8 cellular contexts compared by ENCODE assay signal in the genomic region with DNA sequence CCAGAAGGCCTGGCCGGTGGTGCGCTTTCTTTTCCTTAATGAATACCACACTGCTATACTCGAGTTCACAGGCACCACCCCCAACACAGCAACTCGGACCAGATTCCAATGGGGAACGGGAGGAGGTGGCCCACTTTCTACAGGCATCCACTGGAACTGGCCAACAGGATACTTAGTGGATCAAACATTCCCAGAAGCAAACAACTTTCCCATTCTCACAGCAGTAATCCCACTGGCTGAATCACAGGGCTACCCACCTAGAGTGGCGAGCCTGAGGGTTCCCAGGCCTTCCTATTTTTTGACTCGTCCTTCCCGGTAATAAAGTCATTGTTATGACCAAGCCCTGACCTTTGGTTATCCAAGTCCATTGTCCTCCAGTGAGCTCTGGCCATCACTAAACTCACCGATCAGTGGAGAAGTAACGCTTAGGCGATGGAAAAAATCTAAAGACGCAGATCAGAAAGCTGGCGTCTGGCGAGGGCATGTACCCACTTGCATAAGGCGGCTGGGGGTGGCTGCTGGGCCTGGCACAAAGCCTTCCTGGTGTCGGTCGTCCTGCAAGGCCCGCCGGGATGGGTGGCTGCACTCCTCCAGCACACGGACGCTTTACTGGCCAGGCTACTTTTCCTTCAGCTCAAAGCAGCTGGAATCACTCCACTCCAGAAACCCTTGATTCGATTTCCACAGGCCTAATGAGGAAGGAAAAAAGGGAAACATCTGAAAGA. TPM values are rescaled to one million over a fixed set of nuclear protein-coding genes. Genes with fewer than 3 reads are reported as not detected.
DNase-seq lines count a peak whose midpoint lies in the region; ATAC-seq and TF ChIP-seq lines count a peak whose summit lies in the region.

No MANE protein-coding gene starts in this region.

- H3K36me3 ChIP-seq in Peyer's patch = peaks cover 0 to 21% (median 0%) of the 10 kb centered on the region in 3 donors
- no peaks in the 10 kb centered on the region for H3K36me3 ChIP-seq in naive thymus-derived CD4-positive, alpha-beta T cell (ENCODE audit: control insufficient read depth in 2 of 3, insufficient read depth in 3 of 3, low read length in 3 of 3)

- H3K9me3 Mint-ChIP-seq in CD4-positive, alpha-beta T cell = no peaks in the 10 kb centered on the region
- H3K9me3 Mint-ChIP-seq in naive thymus-derived CD4-positive, alpha-beta T cell = peaks cover 0 to 1% (median 0%) of the 10 kb centered on the region in 11 donors

- peak overlapping the region; percentile 16 for H3K27ac Mint-ChIP-seq in CD4-positive, alpha-beta T cell
- H3K27ac Mint-ChIP-seq in naive thymus-derived CD4-positive, alpha-beta T cell = peak overlapping the region; percentile 33 to 94 (median 82)

- no peak for ATAC-seq in CD4-positive, alpha-beta T cell (ENCODE audit: poor library complexity)
- ATAC-seq in naive thymus-derived CD4-positive, alpha-beta T cell = no peak
- ATAC-seq in HG03432 (IDR thresholded peaks at IDR 0.05; ENCODE audit: unreplicated experiment) = no peak
- ATAC-seq in GM21786 (IDR thresholded peaks at IDR 0.05; ENCODE audit: unreplicated experiment) = no peak

- peak overlapping the region; percentile 94 for H3K4me3 Mint-ChIP-seq in CD4-positive, alpha-beta T cell
- peak overlapping the region; percentile 84 to 95 (median 93) for H3K4me3 Mint-ChIP-seq in naive thymus-derived CD4-positive, alpha-beta T cell

- H3K4me1 Mint-ChIP-seq in CD4-positive, alpha-beta T cell (ENCODE audit: low read depth) = peaks cover 34% of the 10 kb centered on the region
- peaks cover 10 to 49% (median 26%) of the 10 kb centered on the region in 7 donors for H3K4me1 Mint-ChIP-seq in naive thymus-derived CD4-positive, alpha-beta T cell

- POLR2A ChIA-PET in CD4-positive, alpha-beta T cell (lab: Charles Lee) = interaction anchor here (2.3 to 2.5 kb wide), 2 partner anchors 39 to 74 kb away, joined by 11 to 14 read pairs; partner anchors contain the start of genes ARL6IP5 and TMF1
- POLR2A ChIA-PET in naive thymus-derived CD4-positive, alpha-beta T cell (lab: Charles Lee) = interaction anchor here (0.8 to 1.9 kb wide), 2 partner anchors 33 to 80 kb away, joined by 3 to 5 read pairs; no protein-coding TSS in a partner anchor

- H3K27ac ChIP-seq in CD4-positive, alpha-beta T cell (ENCODE audit: low read depth, low read length) = peak overlapping the region; percentile 10
- H3K27ac ChIP-seq in Peyer's patch = peak overlapping the region; percentile 90 to 96 (median 95)
- H3K27ac ChIP-seq in naive thymus-derived CD4-positive, alpha-beta T cell (ENCODE audit: low read depth, low read length) = peak overlapping the region; percentile 78

- no peak for DNase-seq in CD4-positive, alpha-beta T cell
- DNase-seq in Peyer's patch (no peak), epithelial cell of esophagus (ENCODE audit: low read depth) (peak; percentile 93), H4 (ENCODE audit: low spot score) (no peak)
- no peak for DNase-seq in naive thymus-derived CD4-positive, alpha-beta T cell
- no peak for DNase-seq in effector CD4-positive, alpha-beta T cell

- CTCF ChIA-PET in CD4-positive, alpha-beta T cell (lab: Charles Lee) = no interaction called here
- CTCF ChIA-PET in naive thymus-derived CD4-positive, alpha-beta T cell (lab: Charles Lee) = interaction anchor here (0.6 kb wide), 2 partner anchors 15 to 295 kb away, joined by 3 read pairs; no protein-coding TSS in a partner anchor

- H3K4me3 ChIP-seq in Peyer's patch (peak overlapping the region; percentile 73 to 98 (median 92)), epithelial cell of esophagus (ENCODE audit: low read length) (peak overlapping the region; percentile 60)
- peak overlapping the region; percentile 68 for H3K4me3 ChIP-seq in naive thymus-derived CD4-positive, alpha-beta T cell (ENCODE audit: low read length)

- peaks cover 0 to 11% (median 0%) of the 10 kb centered on the region in 4 donors for H3K4me1 ChIP-seq in Peyer's patch
- H3K4me1 ChIP-seq in naive thymus-derived CD4-positive, alpha-beta T cell (ENCODE audit: control insufficient read depth in 2 of 2, insufficient read depth in 2 of 2, low read length in 2 of 2) = peaks cover 0 to 12% of the 10 kb centered on the region in 2 donors

- H3K9me3 ChIP-seq in CD4-positive, alpha-beta T cell (ENCODE audit: control insufficient read depth, low read length) = no peaks in the 10 kb centered on the region
- H3K9me3 ChIP-seq in Peyer's patch = no peaks in the 10 kb centered on the region
- no peaks in the 10 kb centered on the region for H3K9me3 ChIP-seq in naive thymus-derived CD4-positive, alpha-beta T cell (ENCODE audit: control insufficient read depth in 2 of 3, low read length in 3 of 3)

- TF ChIP-seq POLR2A in Peyer's patch (IDR thresholded peaks at IDR 0.05) = no peak

- H3K27me3 Mint-ChIP-seq in CD4-positive, alpha-beta T cell = no peaks in the 10 kb centered on the region
- no peaks in the 10 kb centered on the region for H3K27me3 Mint-ChIP-seq in naive thymus-derived CD4-positive, alpha-beta T cell

- H3K27me3 ChIP-seq in CD4-positive, alpha-beta T cell (ENCODE audit: control insufficient read depth, insufficient read depth, low read length) = no peaks in the 10 kb centered on the region
- H3K27me3 ChIP-seq in Peyer's patch = no peaks in the 10 kb centered on the region
- no peaks in the 10 kb centered on the region for H3K27me3 ChIP-seq in naive thymus-derived CD4-positive, alpha-beta T cell (ENCODE audit: control insufficient read depth in 2 of 2, insufficient read depth in 2 of 2, low read length in 2 of 2)

- TF ChIP-seq CTCF in CD4-positive, alpha-beta T cell (IDR thresholded peaks at IDR 0.05) = no peak
- TF ChIP-seq CTCF in Peyer's patch (IDR thresholded peaks at IDR 0.05) = no peak
- TF ChIP-seq CTCF in epithelial cell of esophagus (IDR thresholded peaks at IDR 0.05; ENCODE audit: insufficient read depth, low read depth, low read length, missing control alignments) = no peak

- intact Hi-C loops in CD4-positive, alpha-beta T cell (cut with DNase I, micrococcal nuclease) = loop anchor here (5.0 to 10.0 kb wide), 3 partner anchors 35 to 293 kb away; partner anchors contain the start of gene TMF1 (in 1 of the 2)
- intact Hi-C loops in naive thymus-derived CD4-positive, alpha-beta T cell (cut with micrococcal nuclease) = loop anchor here (2.0 to 10.0 kb wide), 2 partner anchors 313 to 413 kb away; no protein-coding TSS in a partner anchor

- peaks cover 11% of the 10 kb centered on the region for H3K36me3 Mint-ChIP-seq in CD4-positive, alpha-beta T cell (ENCODE audit: low read depth)
- H3K36me3 Mint-ChIP-seq in naive thymus-derived CD4-positive, alpha-beta T cell = peaks cover 0 to 10% (median 0%) of the 10 kb centered on the region in 5 donors

RNA-seq across cellular contexts. Expression of gene EOGT, which starts 1.2 kb away (rescaled TPM):
- total RNA-seq in CD4-positive, alpha-beta T cell = 10 to 100 TPM; 13.0 to 13.4 TPM
- total RNA-seq in Peyer's patch = 10 to 100 TPM; 11.4 to 38.0 (median 17.8) TPM
- 10 to 100 TPM; 10.1 to 19.1 (median 13.1) TPM for total RNA-seq in naive thymus-derived CD4-positive, alpha-beta T cell
- 10 to 100 TPM in 1 of 2 donors, 1 to 10 TPM in 1; 6.8 to 10.5 TPM for polyA plus RNA-seq in naive thymus-derived CD4-positive, alpha-beta T cell
- 11.5 and 14.2 TPM in 2 replicates for total RNA-seq in H4 (2014; rRNA removed; shearing (Covaris generic))

RNA-seq across cellular contexts. Expression of gene TMF1, which starts 39.9 kb away (rescaled TPM):
- 100 to 1,000 TPM in 1 of 2 experiments, 10 to 100 TPM in 1; 89.0 to 101 TPM for total RNA-seq in CD4-positive, alpha-beta T cell
- total RNA-seq in Peyer's patch = 10 to 100 TPM; 36.8 to 49.5 (median 47.1) TPM
- 10 to 100 TPM; 41.3 to 71.8 (median 52.8) TPM for total RNA-seq in naive thymus-derived CD4-positive, alpha-beta T cell
- polyA plus RNA-seq in naive thymus-derived CD4-positive, alpha-beta T cell = 10 to 100 TPM; 36.1 to 37.8 TPM
- total RNA-seq in H4 (2014; rRNA removed; shearing (Covaris generic)) = 4.6 and 8.6 TPM in 2 replicates

Comparison
In these comparisons a context has a peak if more than half of its experiments do, and no peak if none do; other contexts are left out.
1. H3K27ac ChIP-seq: peak in every context shown above with its lines; median percentile 95 in Peyer's patch; 78 in naive thymus-derived CD4-positive, alpha-beta T cell; 10 in CD4-positive, alpha-beta T cell.